Comparison of ENCODE assay signal across 22 cellular contexts in the genomic region with DNA sequence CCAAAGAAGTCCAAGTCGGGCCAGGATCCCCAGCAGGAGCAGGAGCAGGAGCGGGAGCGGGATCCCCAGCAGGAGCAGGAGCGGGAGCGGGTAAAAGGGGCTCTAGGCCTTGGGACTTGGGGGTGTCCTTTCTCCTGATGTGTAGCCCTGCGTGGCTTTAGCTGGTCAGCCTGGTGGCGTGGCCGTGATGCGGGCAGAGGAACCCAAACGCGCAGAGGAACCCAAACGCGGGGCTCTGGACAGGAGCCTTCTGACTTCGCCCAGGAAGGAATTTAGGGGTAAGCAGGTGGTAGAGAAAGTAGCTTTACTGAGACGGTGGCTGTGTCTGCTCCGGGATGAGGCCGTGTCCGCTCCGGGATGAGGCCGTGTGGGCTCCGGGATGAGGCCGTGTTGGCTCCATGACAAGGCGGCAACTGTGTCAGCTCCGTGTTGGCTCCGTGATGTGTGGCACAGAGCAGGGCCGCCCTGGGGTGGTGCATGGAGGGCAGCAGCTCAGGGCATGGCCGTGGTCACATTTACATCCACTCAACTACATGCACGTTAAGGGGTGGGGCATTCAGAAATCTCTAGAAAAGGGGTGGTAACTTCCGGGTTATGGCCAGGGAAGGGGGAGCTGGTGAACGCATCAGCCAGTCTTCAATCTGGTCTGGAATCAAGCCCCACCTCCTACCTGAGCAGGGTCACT. TPM values are rescaled to one million over a fixed set of nuclear protein-coding genes. Genes with fewer than 3 reads are reported as not detected.
"Had no signal": no experiment of that assay in that cellular context is flagged by ENCODE, and none has a peak within 500 bp of the region (broad histone marks: within the 10 kb centered on the region; RNA-seq: fewer than 3 reads in every experiment).

No MANE protein-coding gene starts in this region.

- H3K4me1 Mint-ChIP-seq: activated naive CD8-positive, alpha-beta T cell treated with anti-CD3 and anti-CD28 coated beads, Interleukin-2, amount 50 U/mL, for 24 hours had no signal

- DNase-seq: activated CD4-positive, alpha-beta T cell treated with anti-CD3 and anti-CD28 coated beads, Interleukin-2, amount 50 U/mL, for 1 hour; activated CD4-positive, CD25-positive, alpha-beta regulatory T cell treated with anti-CD3 and anti-CD28 coated beads, Interleukin-2, amount 50 U/mL, for 72 hours; activated CD8-positive, alpha-beta memory T cell treated with anti-CD3 and anti-CD28 coated beads, Interleukin-2, amount 50 U/mL, for 4 hours; activated naive CD4-positive, alpha-beta T cell treated with anti-CD3 and anti-CD28 coated beads for 36 hours; activated naive CD8-positive, alpha-beta T cell treated with anti-CD3 and anti-CD28 coated beads, Interleukin-2, amount 50 U/mL, for 24 hours; activated T-cell treated with anti-CD3 and anti-CD28 coated beads, Interleukin-2, amount 50 U/mL, for 4 hours; anterior cingulate cortex; caudate nucleus; effector memory CD8-positive, alpha-beta T cell; foreskin fibroblast; mesenchymal stem cell; naive thymus-derived CD8-positive, alpha-beta T cell; stimulated activated CD4-positive, alpha-beta T cell treated with anti-CD3 and anti-CD28 coated beads, Interleukin-4, amount 100 ng/mL, for 1 hour; stomach had no signal

- H3K36me3 ChIP-seq: pancreas, vagina had no signal

- H3K4me3 Mint-ChIP-seq: activated naive CD4-positive, alpha-beta T cell treated with anti-CD3 and anti-CD28 coated beads for 36 hours; activated naive CD8-positive, alpha-beta T cell treated with anti-CD3 and anti-CD28 coated beads, Interleukin-2, amount 50 U/mL, for 24 hours; activated T-cell treated with anti-CD3 and anti-CD28 coated beads, Interleukin-2, amount 50 U/mL, for 4 hours; brain; effector memory CD8-positive, alpha-beta T cell; naive thymus-derived CD8-positive, alpha-beta T cell; T-helper 1 cell treated with Interleukin-12 subunit alpha and Interleukin-12 subunit beta and Interleukin-4 antibody, amounts not matched to agents 30 μg/mL and 1 μg/mL, for 36 hours had no signal

- H3K27me3 Mint-ChIP-seq: activated naive CD8-positive, alpha-beta T cell treated with anti-CD3 and anti-CD28 coated beads, Interleukin-2, amount 50 U/mL, for 24 hours; brain; effector memory CD8-positive, alpha-beta T cell; naive thymus-derived CD8-positive, alpha-beta T cell had no signal

- H3K27ac Mint-ChIP-seq: activated naive CD4-positive, alpha-beta T cell treated with anti-CD3 and anti-CD28 coated beads for 36 hours; activated naive CD8-positive, alpha-beta T cell treated with anti-CD3 and anti-CD28 coated beads, Interleukin-2, amount 50 U/mL, for 24 hours; effector memory CD8-positive, alpha-beta T cell; naive thymus-derived CD8-positive, alpha-beta T cell; T-helper 1 cell treated with Interleukin-12 subunit alpha and Interleukin-12 subunit beta and Interleukin-4 antibody, amounts not matched to agents 30 μg/mL and 1 μg/mL, for 36 hours had no signal

- H3K27me3 ChIP-seq: pancreas, stomach, vagina had no signal

- H3K4me3 ChIP-seq: pancreas, smooth muscle cell, stomach, vagina had no signal

- H3K9me3 Mint-ChIP-seq: activated naive CD4-positive, alpha-beta T cell treated with anti-CD3 and anti-CD28 coated beads for 36 hours; activated naive CD8-positive, alpha-beta T cell treated with anti-CD3 and anti-CD28 coated beads, Interleukin-2, amount 50 U/mL, for 24 hours; activated T-cell treated with anti-CD3 and anti-CD28 coated beads, Interleukin-2, amount 50 U/mL, for 4 hours; brain; effector memory CD8-positive, alpha-beta T cell; naive thymus-derived CD8-positive, alpha-beta T cell; T-helper 1 cell treated with Interleukin-12 subunit alpha and Interleukin-12 subunit beta and Interleukin-4 antibody, amounts not matched to agents 30 μg/mL and 1 μg/mL, for 36 hours had no signal

- H3K9me3 ChIP-seq: pancreas, stomach, vagina had no signal

- H3K27ac ChIP-seq: epithelial cell of prostate, pancreas, stomach, vagina had no signal

RNA-seq across cellular contexts. Expression of gene NOTUM, which starts 35.9 kb away (rescaled TPM):
- total RNA-seq: glomerular endothelial cell; naive thymus-derived CD8-positive, alpha-beta T cell; sciatic nerve; vagina had no signal
